Comparison of ENCODE assay signal across 33 cellular contexts in genomic region chr18:27213123-27213717, GRCh38. TPM values are rescaled to one million over a fixed set of nuclear protein-coding genes. Genes with fewer than 3 reads are reported as not detected.
DNase-seq lines count a peak whose midpoint lies in the region; ATAC-seq, FAIRE-seq and TF ChIP-seq lines count a peak whose summit lies in the region.
"Had no signal": no experiment of that assay in that cellular context is flagged by ENCODE, and none has a peak within 500 bp of the region (broad histone marks: within the 10 kb centered on the region; RNA-seq: fewer than 3 reads in every experiment).

No MANE protein-coding gene starts in this region.

- H3K79me2 ChIP-seq in neural progenitor cell (ENCODE audit: low read depth): no peaks in the 10 kb centered on the region
- no peaks in the 10 kb centered on the region for H3K79me2 ChIP-seq in trophoblast cell (ENCODE audit: control insufficient read depth, insufficient read depth, low read length, poor library complexity)

- H3K27me3 Mint-ChIP-seq in neural progenitor cell (ENCODE audit: insufficient read depth, low read depth): peaks cover 9% of the 10 kb centered on the region
- no peaks in the 10 kb centered on the region for H3K27me3 Mint-ChIP-seq in stimulated activated naive B cell treated with anti-CD40 and anti-IgM and Interleukin-4, amounts not matched to agents 10 μg/mL and 1 μg/mL and 100 μg/mL, for 72 hours

- H3K36me3 ChIP-seq in SJCRH30 (no peaks in the 10 kb centered on the region), bronchial epithelial cell (ENCODE audit: control insufficient read depth, insufficient read depth, low read length) (no peaks in the 10 kb centered on the region), neural progenitor cell (no peaks in the 10 kb centered on the region), trophoblast cell (ENCODE audit: control insufficient read depth in 1 of 2, insufficient read depth in 2 of 2, low read length in 2 of 2) (no peaks in the 10 kb centered on the region)
- H3K36me3 ChIP-seq: BE2C, HAP-1 had no signal

- no peak overlapping the region for H3K23ac ChIP-seq in trophoblast cell (ENCODE audit: low read length)

- H4K91ac ChIP-seq in trophoblast cell (ENCODE audit: low read depth, low read length): no peak overlapping the region

- FAIRE-seq in bronchial epithelial cell (lab: Jason Lieb, UNC): peak; percentile 23
- FAIRE-seq: GM12892, GM19239, HTR-8/SVneo had no signal

- DNase-seq in NCI-H524 (lab: John Stamatoyannopoulos, UW): peak; percentile 31 to 67
- no peak for DNase-seq in NCI-H524 treated with DMSO at 0.1 percent for 48 hours (lab: John Stamatoyannopoulos, UW)
- peak; percentile 55 to 86 for DNase-seq in SJCRH30
- DNase-seq in bronchial epithelial cell (ENCODE audit: low read depth): no peak
- DNase-seq in neural progenitor cell (ENCODE audit: low spot score): no peak
- DNase-seq in stimulated activated naive B cell treated with anti-CD40 and anti-IgM and Interleukin-4, amounts not matched to agents 10 μg/mL and 1 μg/mL and 100 μg/mL, for 72 hours: no peak
- DNase-seq in HuH-7 (ENCODE audit: low spot score): no peak
- DNase-seq in trophoblast cell: no peak
- DNase-seq: ACHN, BE2C, Calu3, DMS153, DND-41, HFFc6, KBM-7, NCI-H1048, NCI-H1417 treated with DMSO at 0.1 percent for 48 hours, NCI-H1694 treated with DMSO at 0.1 percent for 48 hours, NCI-H2081, NCI-H2171, NCI-H226, NCI-H510A, NCI-H748 treated with DMSO at 0.1 percent for 48 hours, SHP77 had no signal

- peaks cover 14% of the 10 kb centered on the region for H3K4me1 ChIP-seq in SJCRH30
- H3K4me1 ChIP-seq in neural progenitor cell: peaks cover 5% of the 10 kb centered on the region
- H3K4me1 ChIP-seq in trophoblast cell (ENCODE audit: control insufficient read depth in 1 of 2, insufficient read depth in 2 of 2, low read length in 2 of 2): no peaks in the 10 kb centered on the region
- H3K4me1 ChIP-seq: BE2C, HAP-1 had no signal

- H2BK5ac ChIP-seq in trophoblast cell (ENCODE audit: low read depth, low read length, poor library complexity): no peak overlapping the region

- TF ChIP-seq CTCF in bronchial epithelial cell (IDR thresholded peaks at IDR 0.05; ENCODE audit: insufficient read depth, low read length, severe bottlenecking) (no peak), neural progenitor cell (IDR thresholded peaks at IDR 0.05) (no peak)

- H4K12ac ChIP-seq in trophoblast cell (ENCODE audit: low read depth, low read length): no peak overlapping the region

- H3K4ac ChIP-seq in trophoblast cell (ENCODE audit: low read depth, low read length): no peak overlapping the region

- no CpG with 5 or more reads among the region's 1 CpG for WGBS in trophoblast cell (ENCODE audit: extremely low coverage, insufficient coverage, insufficient read length)

- H3K4me3 ChIP-seq in SJCRH30 (no peak overlapping the region), bronchial epithelial cell (ENCODE audit: low read depth, low read length) (no peak overlapping the region), neural progenitor cell (no peak overlapping the region), trophoblast cell (ENCODE audit: low read depth, low read length) (no peak overlapping the region)
- H3K4me3 ChIP-seq: HAP-1, SK-N-MC had no signal

- peak overlapping the region; percentile 6 for H3K27ac Mint-ChIP-seq in neural progenitor cell
- H3K27ac Mint-ChIP-seq in stimulated activated naive B cell treated with anti-CD40 and anti-IgM and Interleukin-4, amounts not matched to agents 10 μg/mL and 1 μg/mL and 100 μg/mL, for 72 hours: no peak overlapping the region
- H3K27ac Mint-ChIP-seq: CD14-positive monocyte, HFFc6 had no signal

- ATAC-seq in stimulated activated naive B cell treated with anti-CD40 and anti-IgM and Interleukin-4, amounts not matched to agents 10 μg/mL and 1 μg/mL and 100 μg/mL, for 72 hours (replicated peaks): no peak
- ATAC-seq: Panc1 had no signal

- H3K9me3 Mint-ChIP-seq in neural progenitor cell: peaks cover 7% of the 10 kb centered on the region
- no peaks in the 10 kb centered on the region for H3K9me3 Mint-ChIP-seq in stimulated activated naive B cell treated with anti-CD40 and anti-IgM and Interleukin-4, amounts not matched to agents 10 μg/mL and 1 μg/mL and 100 μg/mL, for 72 hours

- H3K9ac ChIP-seq in neural progenitor cell (no peak overlapping the region), trophoblast cell (ENCODE audit: low read length) (no peak overlapping the region)

- no peaks in the 10 kb centered on the region for H4K20me1 ChIP-seq in neural progenitor cell (ENCODE audit: low read depth)

- no peak overlapping the region for H3K14ac ChIP-seq in trophoblast cell (ENCODE audit: low read length)

- no peaks in the 10 kb centered on the region for H3K79me1 ChIP-seq in trophoblast cell (ENCODE audit: low read length)

- H2BK120ac ChIP-seq in trophoblast cell (ENCODE audit: insufficient read depth, low read length, poor library complexity): no peak overlapping the region

- H3K27ac ChIP-seq in SJCRH30: peak overlapping the region; percentile 95
- H3K27ac ChIP-seq in neural progenitor cell: no peak overlapping the region
- no peak overlapping the region for H3K27ac ChIP-seq in trophoblast cell (ENCODE audit: low read depth, low read length)
- H3K27ac ChIP-seq: 22Rv1, RWPE1, SK-N-MC had no signal

- H3K4me2 ChIP-seq in neural progenitor cell (no peak overlapping the region), trophoblast cell (ENCODE audit: low read length) (no peak overlapping the region)

- H2AFZ ChIP-seq in neural progenitor cell (replicated peaks) (no peak overlapping the region), trophoblast cell (ENCODE audit: insufficient read depth, low read length, poor library complexity) (no peak overlapping the region)

- peaks cover 2% of the 10 kb centered on the region for H3K36me3 Mint-ChIP-seq in neural progenitor cell
- no peaks in the 10 kb centered on the region for H3K36me3 Mint-ChIP-seq in stimulated activated naive B cell treated with anti-CD40 and anti-IgM and Interleukin-4, amounts not matched to agents 10 μg/mL and 1 μg/mL and 100 μg/mL, for 72 hours
- H3K36me3 Mint-ChIP-seq: CD14-positive monocyte had no signal

- H3K9me3 ChIP-seq in SJCRH30 (replicated peaks): no peaks in the 10 kb centered on the region
- H3K9me3 ChIP-seq in neural progenitor cell (ENCODE audit: low read depth): no peaks in the 10 kb centered on the region
- no peaks in the 10 kb centered on the region for H3K9me3 ChIP-seq in trophoblast cell (ENCODE audit: insufficient read depth, low read depth, low read length)
- H3K9me3 ChIP-seq: BE2C, HAP-1 had no signal

- H2BK12ac ChIP-seq in trophoblast cell (ENCODE audit: low read length): no peak overlapping the region

- H3K27me3 ChIP-seq in SJCRH30 (no peaks in the 10 kb centered on the region), bronchial epithelial cell (ENCODE audit: control insufficient read depth, insufficient read depth, low read length) (no peaks in the 10 kb centered on the region), neural progenitor cell (no peaks in the 10 kb centered on the region), trophoblast cell (ENCODE audit: insufficient read depth, low read length) (no peaks in the 10 kb centered on the region)
- H3K27me3 ChIP-seq: BE2C had no signal

- H3K18ac ChIP-seq in trophoblast cell (ENCODE audit: low read length): no peak overlapping the region

- no peaks in the 10 kb centered on the region for H3F3A ChIP-seq in neural progenitor cell (ENCODE audit: low read depth)

- H3K4me3 Mint-ChIP-seq in neural progenitor cell: no peak overlapping the region
- no peak overlapping the region for H3K4me3 Mint-ChIP-seq in stimulated activated naive B cell treated with anti-CD40 and anti-IgM and Interleukin-4, amounts not matched to agents 10 μg/mL and 1 μg/mL and 100 μg/mL, for 72 hours
- H3K4me3 Mint-ChIP-seq: CD14-positive monocyte, HFFc6 had no signal

- H3K4me1 Mint-ChIP-seq in neural progenitor cell: peaks cover 12% of the 10 kb centered on the region
- no peaks in the 10 kb centered on the region for H3K4me1 Mint-ChIP-seq in stimulated activated naive B cell treated with anti-CD40 and anti-IgM and Interleukin-4, amounts not matched to agents 10 μg/mL and 1 μg/mL and 100 μg/mL, for 72 hours
- H3K4me1 Mint-ChIP-seq: CD14-positive monocyte had no signal

- no peak overlapping the region for H2AK5ac ChIP-seq in trophoblast cell (ENCODE audit: low read length)

- no peak overlapping the region for H4K8ac ChIP-seq in trophoblast cell (ENCODE audit: low read depth, low read length)

RNA-seq across cellular contexts. Expression of gene CHST9, which starts 28.1 kb away (rescaled TPM):
- 9.2 and 10.7 TPM in 2 replicates for total RNA-seq in SJCRH30 (2014; rRNA removed; shearing (Covaris generic))
- total RNA-seq in bronchial epithelial cell: 0.26 and 0.38 TPM in 2 replicates
- total RNA-seq in neural progenitor cell (ENCODE audit: low replicate concordance): 0.77 and 1.3 TPM in 2 replicates
- 0.05 and 0.07 TPM in 2 replicates for polyA plus RNA-seq in trophoblast cell (2013)
- total RNA-seq: HFFc6 had no signal
- polyA plus RNA-seq: CD14-positive monocyte had no signal

Comparison
In these comparisons a context has a peak if more than half of its experiments do, and no peak if none do; other contexts are left out.
1. DNase-seq: peak in NCI-H524 (2 of 2) and SJCRH30 (2 of 2); none in NCI-H524 treated with DMSO at 0.1 percent for 48 hours (single experiment), bronchial epithelial cell (single experiment), neural progenitor cell (single experiment), stimulated activated naive B cell treated with anti-CD40 and anti-IgM and Interleukin-4, amounts not matched to agents 10 μg/mL and 1 μg/mL and 100 μg/mL, for 72 hours (single experiment), HuH-7 (single experiment) and trophoblast cell (0 of 2).